1 cellular context compared by ENCODE assay signal in genomic region chr7:98810166-98810802, GRCh38.
TF ChIP-seq lines count a peak whose summit lies in the region.

No MANE protein-coding gene starts in this region.

TF ChIP-seq in GM23338, 12 proteins besides CTCF, POLR2A, EP300 and RAD21 (continued from another document):
- TF ChIP-seq CREB1 (CRISPR knock-in tag; IDR thresholded peaks at IDR 0.05; ENCODE audit: low read depth) = no peak
- no peak for TF ChIP-seq POLR2AphosphoS5 (IDR thresholded peaks at IDR 0.05; ENCODE audit: low read depth)
- TF ChIP-seq ZNF114 (CRISPR knock-in tag; IDR thresholded peaks at IDR 0.05) = no peak
